Comparison of ENCODE assay signal across 19 cellular contexts in the genomic region with DNA sequence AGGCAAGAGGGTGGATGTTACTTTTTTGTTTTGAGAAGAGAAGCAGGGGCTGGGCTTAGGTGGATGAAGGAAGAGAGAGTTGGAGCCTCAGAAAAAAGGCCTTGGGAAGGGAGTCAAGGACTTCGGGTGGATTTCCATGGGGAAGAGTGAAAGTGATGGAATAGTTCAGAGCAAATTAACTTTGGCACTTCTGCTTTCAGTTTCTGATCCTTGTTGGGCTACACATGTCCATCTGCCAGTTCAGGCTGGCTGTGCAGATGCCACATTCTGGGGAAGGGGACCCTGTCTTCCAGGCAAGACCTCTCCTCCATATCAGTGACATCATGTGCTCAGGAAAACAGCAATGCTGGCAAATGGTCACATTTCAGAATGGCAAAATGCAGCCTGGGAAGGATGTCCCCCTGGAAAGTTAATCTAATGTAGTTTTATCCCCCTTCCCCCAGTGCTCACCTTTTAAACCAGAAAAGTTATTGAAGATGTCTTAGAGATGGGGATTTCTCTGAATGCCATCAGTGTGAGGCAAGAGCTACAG.
"Had no signal": no experiment of that assay in that cellular context is flagged by ENCODE, and none has a peak within 500 bp of the region (broad histone marks: within the 10 kb centered on the region; RNA-seq: fewer than 3 reads in every experiment).

No MANE protein-coding gene starts in this region.

- H3K36me3 ChIP-seq: gastrocnemius medialis, heart right ventricle, ovary, right atrium auricular region, sigmoid colon, tibial nerve had no signal

- H3K27ac Mint-ChIP-seq: natural killer cell; stimulated activated naive CD8-positive, alpha-beta T cell treated with anti-CD3 and anti-CD28 coated beads, Interleukin-15, Interleukin-2, amounts not matched to agents 100 ng/mL and 50 ng/mL, for 24 hours had no signal

- H3K4me3 Mint-ChIP-seq: natural killer cell; neural crest cell; stimulated activated naive CD8-positive, alpha-beta T cell treated with anti-CD3 and anti-CD28 coated beads, Interleukin-15, Interleukin-2, amounts not matched to agents 100 ng/mL and 50 ng/mL, for 24 hours had no signal

- H3K27ac ChIP-seq: gastrocnemius medialis, right atrium auricular region, sigmoid colon, skin epidermis, testis, tibial nerve had no signal

- H3K36me3 Mint-ChIP-seq: natural killer cell had no signal

- H3K9me3 Mint-ChIP-seq: natural killer cell; neural crest cell; stimulated activated naive CD8-positive, alpha-beta T cell treated with anti-CD3 and anti-CD28 coated beads, Interleukin-15, Interleukin-2, amounts not matched to agents 100 ng/mL and 50 ng/mL, for 24 hours had no signal

- H3K4me1 ChIP-seq: gastrocnemius medialis, right atrium auricular region, sigmoid colon, testis, tibial nerve had no signal

- DNase-seq: effector memory CD4-positive, alpha-beta T cell; gastrocnemius medialis; heart right ventricle; hypothalamus; islet precursor cell; mammary epithelial cell; mucosa of descending colon; natural killer cell; ovary; sigmoid colon; stimulated activated CD4-positive, alpha-beta T cell treated with anti-CD3 and anti-CD28 coated beads, Interleukin-2, amount 100 ng/mL, for 48 hours; testis had no signal

- H3K4me3 ChIP-seq: gastrocnemius medialis, heart right ventricle, mucosa of descending colon, ovary, right atrium auricular region, sigmoid colon, skin epidermis, testis, tibial nerve had no signal

- ATAC-seq: esophagus mucosa, gastrocnemius medialis, heart right ventricle, left lobe of liver, mucosa of descending colon, natural killer cell had no signal

- H3K4me1 Mint-ChIP-seq: natural killer cell, neural crest cell had no signal

- H3K27me3 ChIP-seq: gastrocnemius medialis, heart right ventricle, ovary, right atrium auricular region, sigmoid colon, testis, tibial nerve had no signal

- H3K27me3 Mint-ChIP-seq: stimulated activated naive CD8-positive, alpha-beta T cell treated with anti-CD3 and anti-CD28 coated beads, Interleukin-15, Interleukin-2, amounts not matched to agents 100 ng/mL and 50 ng/mL, for 24 hours had no signal
